ENCODE assay signal across 8 cellular contexts in the genomic region with DNA sequence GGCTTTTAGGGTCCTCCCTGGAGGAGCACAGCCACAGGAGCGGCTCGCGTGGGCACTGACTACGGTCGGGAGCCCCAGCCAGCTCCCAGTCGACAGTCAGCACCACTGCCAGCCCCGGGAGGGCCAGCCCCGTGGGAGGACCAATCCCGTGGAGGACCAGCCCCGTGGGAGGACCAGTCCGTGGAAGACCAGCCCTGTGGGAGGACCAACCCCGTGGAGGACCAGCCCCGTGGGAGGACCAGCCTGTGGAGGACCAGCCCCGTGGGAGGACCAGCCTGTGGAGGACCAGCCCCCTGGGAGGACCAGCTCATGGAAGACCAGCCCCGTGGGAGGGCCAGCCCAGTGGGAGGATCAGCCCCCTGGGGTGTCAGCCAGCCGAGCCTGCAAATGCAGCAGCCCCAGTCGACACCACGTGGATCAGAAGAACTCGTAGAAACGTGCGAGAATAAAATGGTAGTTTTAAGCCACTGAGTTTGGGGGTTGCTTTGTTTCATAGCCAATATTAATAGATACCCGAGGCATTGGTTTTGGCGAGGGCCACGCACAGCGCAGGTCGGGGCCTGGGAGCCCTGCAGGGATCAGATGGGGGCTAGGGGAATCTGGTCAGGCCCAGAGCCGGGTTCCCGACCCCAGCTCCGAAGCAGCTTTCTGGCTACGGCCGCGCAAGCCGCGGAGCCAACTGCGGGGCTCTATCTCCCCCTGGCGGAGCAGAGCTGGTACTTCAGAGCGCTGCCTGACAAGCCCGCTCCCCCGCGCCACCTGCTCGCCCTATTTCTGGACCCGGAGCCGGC.
DNase-seq lines count a peak whose midpoint lies in the region; ATAC-seq and TF ChIP-seq lines count a peak whose summit lies in the region.

No MANE protein-coding gene starts in this region.

- H4K20me1 ChIP-seq in GM23248 (ENCODE audit: insufficient read depth), result no peaks in the 10 kb centered on the region

- DNase-seq in ELF-1 (ENCODE audit: low read depth, low spot score) (peak; percentile 89), GM23248 (peak; percentile 83), LHCN-M2 (ENCODE audit: low read depth) (peak; percentile 70), SKM-1 (lab: John Stamatoyannopoulos, UW; ENCODE audit: unreplicated experiment) (peak; percentile 68), Right ventricle myocardium superior (peak; percentile 77), prostate gland (ENCODE audit: low spot score) (peak; percentile 19), ureter (ENCODE audit: low spot score) (peak; percentile 81)

- ATAC-seq in Right ventricle myocardium superior (ENCODE audit: poor library complexity), result peak; percentile 94

- H2AFZ ChIP-seq in GM23248, result peak overlapping the region; percentile 92

- no peaks in the 10 kb centered on the region for H3K36me3 ChIP-seq in GM23248 (ENCODE audit: low read depth)
- H3K36me3 ChIP-seq in prostate gland, result no peaks in the 10 kb centered on the region

- no peak overlapping the region for H3K27ac ChIP-seq in GM23248
- no peak overlapping the region for H3K27ac ChIP-seq in prostate gland

- H3K4me2 ChIP-seq in GM23248 (ENCODE audit: unreplicated experiment), result peak overlapping the region; percentile 100

- 1 to 3% methylated on average over 37 to 40 of the region's 43 CpGs for WGBS in GM23248 (ENCODE audit: low coverage in 1 of 2, low lambda C conversion rate in 2 of 2, missing lambda C conversion rate in 2 of 2), 2 experiments
- 18% methylated on average over 34 of the region's 43 CpGs for WGBS in prostate gland

- no peaks in the 10 kb centered on the region for H3F3A ChIP-seq in GM23248 (ENCODE audit: insufficient read depth)

- TF ChIP-seq CTCF in prostate gland (IDR thresholded peaks at IDR 0.05), result peak; percentile 69 to 80 (median 72)

- H3K9me3 Mint-ChIP-seq in activated naive CD8-positive, alpha-beta T cell (ENCODE audit: low read depth), result no peaks in the 10 kb centered on the region

- intact Hi-C loops in Right ventricle myocardium superior (cut with DNase I), result loop anchor here (10.0 kb wide), 1 partner anchor 1227 kb away; no protein-coding TSS in a partner anchor
- intact Hi-C loops in prostate gland (cut with DNase I), result no loop called here

- H3K4me3 ChIP-seq in GM23248 (peak overlapping the region; percentile 79), prostate gland (peak overlapping the region; percentile 25 to 27)

- H3K9me3 ChIP-seq in GM23248 (ENCODE audit: low read depth), result no peaks in the 10 kb centered on the region
- no peaks in the 10 kb centered on the region for H3K9me3 ChIP-seq in prostate gland

- H3K79me2 ChIP-seq in GM23248 (ENCODE audit: insufficient read depth), result no peaks in the 10 kb centered on the region

- no peaks in the 10 kb centered on the region for H3K4me1 Mint-ChIP-seq in activated naive CD8-positive, alpha-beta T cell (ENCODE audit: low read depth)

- H3K27me3 ChIP-seq in GM23248 (replicated peaks; ENCODE audit: insufficient read depth) (peaks cover 28% of the 10 kb centered on the region), prostate gland (replicated peaks; ENCODE audit: insufficient read depth) (no peaks in the 10 kb centered on the region)

- peaks cover 12% of the 10 kb centered on the region for H3K27me3 Mint-ChIP-seq in activated naive CD8-positive, alpha-beta T cell

- peak overlapping the region; percentile 77 for H3K4me3 Mint-ChIP-seq in activated naive CD8-positive, alpha-beta T cell

- no peak overlapping the region for H3K27ac Mint-ChIP-seq in activated naive CD8-positive, alpha-beta T cell

- in situ Hi-C loops in GM23248 (cut with MboI), result no loop called here

- no peaks in the 10 kb centered on the region for H3K9me2 ChIP-seq in GM23248 (ENCODE audit: insufficient read depth)

- no peak for TF ChIP-seq POLR2A in prostate gland (IDR thresholded peaks at IDR 0.05)

- H3K4me1 ChIP-seq in GM23248 (ENCODE audit: insufficient read depth) (no peaks in the 10 kb centered on the region), prostate gland (replicated peaks) (no peaks in the 10 kb centered on the region)

- H3K36me3 Mint-ChIP-seq in activated naive CD8-positive, alpha-beta T cell, result no peaks in the 10 kb centered on the region

- peak overlapping the region; percentile 75 for H3K9ac ChIP-seq in GM23248

Comparison
In these comparisons a context has a peak if more than half of its experiments do, and no peak if none do; other contexts are left out.
1. DNase-seq: peak in every context shown above with its lines; median percentile 89 in ELF-1; 83 in GM23248; 81 in ureter; 77 in Right ventricle myocardium superior; 70 in LHCN-M2; 68 in SKM-1; 19 in prostate gland.